In the genomic region with DNA sequence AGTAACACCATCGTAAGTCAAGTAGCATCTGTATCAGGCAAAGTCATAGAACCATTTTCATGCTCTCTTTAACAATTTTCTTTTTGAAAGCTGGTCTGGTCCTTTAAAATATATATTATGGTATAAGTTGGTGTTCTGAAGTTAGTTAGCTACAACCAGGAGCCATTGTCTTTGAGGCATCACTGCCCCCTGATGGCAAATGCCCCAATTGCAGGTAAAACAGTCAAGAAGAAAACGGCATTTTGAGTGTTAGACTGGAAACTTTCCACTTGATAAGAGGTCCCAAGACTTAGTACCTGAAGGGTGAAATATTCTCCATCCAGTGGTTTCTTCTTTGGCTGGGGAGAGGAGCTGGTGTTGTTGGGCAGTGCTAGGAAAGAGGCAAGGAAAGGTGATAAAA, we compare ENCODE assay signal across 10 cellular contexts. TPM values are rescaled to one million over a fixed set of nuclear protein-coding genes. Genes with fewer than 3 reads are reported as not detected.
DNase-seq lines count a peak whose midpoint lies in the region; ATAC-seq and TF ChIP-seq lines count a peak whose summit lies in the region.
"Had no signal": no experiment of that assay in that cellular context is flagged by ENCODE, and none has a peak within 500 bp of the region (broad histone marks: within the 10 kb centered on the region; RNA-seq: fewer than 3 reads in every experiment).

No MANE protein-coding gene starts in this region.

- no peaks in the 10 kb centered on the region for H3K27me3 ChIP-seq in foreskin keratinocyte

- H3K4me1 ChIP-seq in foreskin keratinocyte: no peaks in the 10 kb centered on the region

- TF ChIP-seq CTCF in 22Rv1 (IDR thresholded peaks at IDR 0.05) (peak; percentile 65), GM12874 (IDR thresholded peaks at IDR 0.05; ENCODE audit: insufficient read depth, low read depth, low read length) (peak; percentile 43; the same call in 1 of the 2 replicates), foreskin keratinocyte (conservative IDR thresholded peaks at IDR 0.05) (peak; percentile 61)

- DNase-seq in UCSD-AML1 (lab: John Stamatoyannopoulos, UW; ENCODE audit: unreplicated experiment) (peak; percentile 16), foreskin keratinocyte (no peak), NCI-H146 treated with DMSO at 0.1 percent for 48 hours (lab: John Stamatoyannopoulos, UW; ENCODE audit: unreplicated experiment) (no peak), HuH-7 (ENCODE audit: low spot score) (no peak), superior temporal gyrus (ENCODE audit: extremely low spot score) (no peak)
- DNase-seq: NCI-H345 had no signal

- no peak overlapping the region for H3K27ac ChIP-seq in 22Rv1
- H3K27ac ChIP-seq in foreskin keratinocyte: no peak overlapping the region

- ATAC-seq in foreskin keratinocyte: no peak
- ATAC-seq in HG02798 (IDR thresholded peaks at IDR 0.05; ENCODE audit: poor library complexity, unreplicated experiment): no peak

RNA-seq across cellular contexts. Expression of gene TP53, which starts 14.1 kb away (rescaled TPM):
- total RNA-seq in foreskin keratinocyte: 64.5 and 68.4 TPM in 2 replicates
- polyA plus RNA-seq in foreskin keratinocyte: 47.9 and 49.4 TPM in 2 replicates

RNA-seq across cellular contexts. Expression of gene WRAP53, which starts 15.0 kb away (rescaled TPM):
- total RNA-seq in foreskin keratinocyte: 20.0 and 26.9 TPM in 2 replicates
- 28.6 and 32.4 TPM in 2 replicates for polyA plus RNA-seq in foreskin keratinocyte

RNA-seq across cellular contexts. Expression of gene ATP1B2, which starts 22.5 kb away (rescaled TPM):
- not detected in 2 replicates for total RNA-seq in foreskin keratinocyte
- polyA plus RNA-seq in foreskin keratinocyte: not detected in 2 replicates
- total RNA-seq: pulmonary artery endothelial cell had no signal

RNA-seq across cellular contexts. Expression of gene EFNB3, which starts 31.8 kb away (rescaled TPM):
- total RNA-seq in foreskin keratinocyte: 4.2 and 5.3 TPM in 2 replicates
- polyA plus RNA-seq in foreskin keratinocyte: 5.5 and 6.0 TPM in 2 replicates

RNA-seq across cellular contexts. Expression of gene SHBG, which starts 43.3 kb away (rescaled TPM):
- not detected in 2 replicates for total RNA-seq in foreskin keratinocyte
- polyA plus RNA-seq in foreskin keratinocyte: 0.19 and 0.32 TPM in 2 replicates
